ENCODE assay signal across 14 cellular contexts in genomic region chrX:134676440-134676839, GRCh38. TPM values are rescaled to one million over a fixed set of nuclear protein-coding genes. Genes with fewer than 3 reads are reported as not detected.
A peak's percentile ranks its signal among the peaks of the same experiment; 100 is the strongest.
DNase-seq lines count a peak whose midpoint lies in the region; ATAC-seq and TF ChIP-seq lines count a peak whose summit lies in the region.
"Had no signal": no experiment of that assay in that cellular context is flagged by ENCODE, and none has a peak within 500 bp of the region (broad histone marks: within the 10 kb centered on the region; RNA-seq: fewer than 3 reads in every experiment).

No MANE protein-coding gene starts in this region.

- no peaks in the 10 kb centered on the region for H4K20me1 ChIP-seq in PC-9 (ENCODE audit: insufficient read depth)

- no peak for ATAC-seq in GM18505 (IDR thresholded peaks at IDR 0.05; ENCODE audit: unreplicated experiment)
- ATAC-seq in HG03159 (IDR thresholded peaks at IDR 0.05; ENCODE audit: unreplicated experiment), result no peak
- ATAC-seq in GM18861 (IDR thresholded peaks at IDR 0.05; ENCODE audit: unreplicated experiment), result no peak

- TF ChIP-seq CTCF in AG10803 (conservative IDR thresholded peaks at IDR 0.05; ENCODE audit: low read length), result no peak
- no peak for TF ChIP-seq CTCF in PC-9 (conservative IDR thresholded peaks at IDR 0.05)
- TF ChIP-seq CTCF in right atrium auricular region (IDR thresholded peaks at IDR 0.05), result no peak

- CTCF ChIA-PET in PC-9 (lab: Charles Lee), result no interaction called here

- POLR2A ChIA-PET in PC-9 (lab: Charles Lee; ENCODE audit: unreplicated experiment), result interaction anchor here (0.6 to 0.8 kb wide), 2 partner anchors 28 to 88 kb away, joined by 5 to 19 read pairs; no protein-coding TSS in a partner anchor

- H3K4me1 ChIP-seq in PC-9 (replicated peaks; ENCODE audit: insufficient read depth) (peaks cover 18% of the 10 kb centered on the region), right atrium auricular region (no peaks in the 10 kb centered on the region)
- H3K4me1 ChIP-seq: Peyer's patch had no signal

- no peaks in the 10 kb centered on the region for H3K9me2 ChIP-seq in PC-9 (ENCODE audit: insufficient read depth)

- TF ChIP-seq POLR2A in GM18505 (IDR thresholded peaks at IDR 0.05; ENCODE audit: borderline replicate concordance, extremely low read depth, insufficient read depth, insufficient read length), result no peak

- no peaks in the 10 kb centered on the region for H3K79me2 ChIP-seq in PC-9 (ENCODE audit: low read depth)

- intact Hi-C loops in PC-9 (cut with micrococcal nuclease; ENCODE audit: unreplicated experiment), result no loop called here

- H2AFZ ChIP-seq in PC-9, result no peak overlapping the region

- no TSS peak for BruUV-seq in PC-9 (replicated peaks; lab: Mats Ljungman, UMichigan)

- H3K36me3 ChIP-seq in PC-9 (ENCODE audit: low read depth) (no peaks in the 10 kb centered on the region), right atrium auricular region (no peaks in the 10 kb centered on the region)
- H3K36me3 ChIP-seq: Peyer's patch had no signal

- peaks cover 5% of the 10 kb centered on the region; the same call in 1 of the 2 replicates for H3F3A ChIP-seq in PC-9 (ENCODE audit: insufficient read depth, low read depth)

- H3K4me2 ChIP-seq in PC-9, result peak overlapping the region; percentile 26

- H3K27me3 ChIP-seq in PC-9 (ENCODE audit: insufficient read depth, low read depth) (no peaks in the 10 kb centered on the region), right atrium auricular region (no peaks in the 10 kb centered on the region)
- H3K27me3 ChIP-seq: Peyer's patch had no signal

- DNase-seq in AG10803 (ENCODE audit: low read depth) (peak; percentile 78), PC-9 (peak; percentile 56 to 73), dedifferentiated amniotic fluid mesenchymal stem cell (ENCODE audit: extremely low spot score) (peak; percentile 49), kidney glomerular epithelial cell (lab: John Stamatoyannopoulos, UW) (peak; percentile 22), right atrium auricular region (ENCODE audit: low spot score) (no peak)
- DNase-seq: activated CD4-positive, alpha-beta memory T cell treated with anti-CD3 and anti-CD28 coated beads, Interleukin-2, amount 10 ng/mL, durations not matched to agents 7 days and 5 days; activated effector memory CD4-positive, alpha-beta T cell treated with anti-CD3 and anti-CD28 coated beads, Interleukin-2, amount 50 U/mL, for 16 hours; NCI-H1092; Peyer's patch had no signal

- H3K27ac ChIP-seq in PC-9 (no peak overlapping the region), right atrium auricular region (no peak overlapping the region)
- H3K27ac ChIP-seq: Peyer's patch had no signal

- H3K9me3 ChIP-seq in PC-9 (ENCODE audit: insufficient read depth, low read depth) (no peaks in the 10 kb centered on the region), right atrium auricular region (no peaks in the 10 kb centered on the region)
- H3K9me3 ChIP-seq: Peyer's patch had no signal

- H3K4me3 ChIP-seq in AG10803 (ENCODE audit: low read length) (no peak overlapping the region), PC-9 (no peak overlapping the region), right atrium auricular region (no peak overlapping the region)
- H3K4me3 ChIP-seq: Peyer's patch had no signal

RNA-seq across cellular contexts. Expression of gene PLAC1, which starts 18.2 kb away (rescaled TPM):
- 0.58 and 2.1 TPM in 2 replicates for total RNA-seq in PC-9 (2021)
- total RNA-seq in right atrium auricular region, result not detected
- total RNA-seq: activated CD4-positive, alpha-beta memory T cell treated with anti-CD3 and anti-CD28 coated beads, Interleukin-2, amount 10 ng/mL, durations not matched to agents 7 days and 5 days; Peyer's patch; progenitor cell of endocrine pancreas; T-helper 2 cell treated with Interferon-gamma antibody and Interleukin-4, amounts not matched to agents 100 ng/mL and 5 ng/mL, for 36 hours had no signal
